In the genomic region with DNA sequence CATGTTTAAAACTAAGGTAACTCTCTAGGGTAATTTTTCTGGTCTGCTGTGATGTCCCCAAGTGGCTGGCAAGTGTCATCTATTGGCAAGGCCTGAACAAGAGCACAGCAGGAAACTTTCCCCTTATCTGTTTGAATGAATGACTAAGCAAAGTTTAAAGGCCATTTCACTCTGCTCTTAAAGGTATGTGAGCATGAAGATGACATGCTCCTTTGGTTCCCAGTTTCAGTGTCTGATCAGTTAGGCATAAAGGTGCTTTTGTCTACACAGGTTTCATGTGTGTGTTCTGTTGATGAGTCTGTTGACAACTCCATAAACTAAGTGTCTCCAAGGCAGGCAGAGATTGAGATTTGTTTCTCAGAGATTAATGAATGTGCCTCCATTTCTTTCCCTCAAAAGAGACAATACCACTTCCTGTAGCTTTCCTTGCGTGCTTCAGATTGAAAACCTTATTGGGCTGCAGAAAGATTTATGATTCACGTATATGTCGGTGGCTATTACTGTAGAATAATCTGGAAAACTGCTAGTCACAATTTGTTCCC, we compare ENCODE assay signal across 10 cellular contexts.
DNase-seq lines count a peak whose midpoint lies in the region; ATAC-seq and TF ChIP-seq lines count a peak whose summit lies in the region.
"Had no signal": no experiment of that assay in that cellular context is flagged by ENCODE, and none has a peak within 500 bp of the region (broad histone marks: within the 10 kb centered on the region; RNA-seq: fewer than 3 reads in every experiment).

No MANE protein-coding gene starts in this region.

- H3K27ac Mint-ChIP-seq in activated naive CD8-positive, alpha-beta T cell = peak overlapping the region; percentile 41
- peak overlapping the region; percentile 16 for H3K27ac Mint-ChIP-seq in type B pancreatic cell
- H3K27ac Mint-ChIP-seq: brain had no signal

- peaks cover 11% of the 10 kb centered on the region for H3K4me1 ChIP-seq in cardiac muscle cell (ENCODE audit: low read depth)

- no peaks in the 10 kb centered on the region for H3K27me3 Mint-ChIP-seq in activated naive CD8-positive, alpha-beta T cell
- no peaks in the 10 kb centered on the region for H3K27me3 Mint-ChIP-seq in type B pancreatic cell
- H3K27me3 Mint-ChIP-seq: CD4-positive, alpha-beta memory T cell had no signal

- no peaks in the 10 kb centered on the region for H3K36me3 Mint-ChIP-seq in activated naive CD8-positive, alpha-beta T cell
- no peaks in the 10 kb centered on the region for H3K36me3 Mint-ChIP-seq in type B pancreatic cell
- H3K36me3 Mint-ChIP-seq: CD4-positive, alpha-beta memory T cell had no signal

- no peak overlapping the region for H3K4me3 ChIP-seq in cardiac muscle cell

- no peaks in the 10 kb centered on the region for H3K9me3 ChIP-seq in cardiac muscle cell (ENCODE audit: low read depth)

- peaks cover 11% of the 10 kb centered on the region for H3K4me1 Mint-ChIP-seq in activated naive CD8-positive, alpha-beta T cell (ENCODE audit: low read depth)
- no peaks in the 10 kb centered on the region for H3K4me1 Mint-ChIP-seq in type B pancreatic cell (ENCODE audit: unreplicated experiment)

- intact Hi-C loops in left ventricle myocardium superior (cut with micrococcal nuclease) = no loop called here

- H3K27me3 ChIP-seq in cardiac muscle cell = no peaks in the 10 kb centered on the region

- peak overlapping the region; percentile 50 for H3K27ac ChIP-seq in cardiac muscle cell

- peaks cover under 1% of the 10 kb centered on the region for H3K9me3 Mint-ChIP-seq in activated naive CD8-positive, alpha-beta T cell (ENCODE audit: low read depth)
- H3K9me3 Mint-ChIP-seq in type B pancreatic cell = no peaks in the 10 kb centered on the region

- no peak overlapping the region for H3K4me3 Mint-ChIP-seq in activated naive CD8-positive, alpha-beta T cell
- H3K4me3 Mint-ChIP-seq in type B pancreatic cell = no peak overlapping the region
- H3K4me3 Mint-ChIP-seq: brain; CD4-positive, alpha-beta memory T cell had no signal

- peak in 1 of 2 donors; percentile 40 for DNase-seq in cardiac muscle cell (ENCODE audit: low read depth in 1 of 2, low spot score in 1 of 2)
- no peak for DNase-seq in left ventricle myocardium superior
- no peak for DNase-seq in type B pancreatic cell (ENCODE audit: extremely low spot score, unreplicated experiment)
- no peak for DNase-seq in central memory CD4-positive, alpha-beta T cell
- DNase-seq in NCI-H2029 treated with DMSO at 0.1 percent for 48 hours (lab: John Stamatoyannopoulos, UW) = no peak

- no peak for ATAC-seq in left ventricle myocardium superior
- ATAC-seq in HG03520 (IDR thresholded peaks at IDR 0.05; ENCODE audit: unreplicated experiment) = peak; percentile 51
- ATAC-seq in GM21576 (IDR thresholded peaks at IDR 0.05; ENCODE audit: unreplicated experiment) = no peak

- TF ChIP-seq CTCF in cardiac muscle cell (IDR thresholded peaks at IDR 0.05; ENCODE audit: low read depth, low read length) (no peak), type B pancreatic cell (conservative IDR thresholded peaks at IDR 0.05) (no peak)

- no peaks in the 10 kb centered on the region for H3K36me3 ChIP-seq in cardiac muscle cell
